ENCODE assay signal across 1 cellular context in genomic region chr5:116557669-116558271, GRCh38.
TF ChIP-seq lines count a peak whose summit lies in the region.

No MANE protein-coding gene starts in this region.

TF ChIP-seq in HepG2, 621 proteins besides CTCF, POLR2A, EP300 and RAD21 (continued from another document):
- TF ChIP-seq HINFP (CRISPR knock-in tag; IDR thresholded peaks at IDR 0.05; ENCODE audit: low read depth) (no peak), RFX5 (IDR thresholded peaks at IDR 0.05; ENCODE audit: low read depth, low read length) (no peak), CEBPG (CRISPR knock-in tag; IDR thresholded peaks at IDR 0.05) (0 out of 2 replicates have a peak, but pooled peaks have one; percentile 8), CENPBD1 (CRISPR knock-in tag; IDR thresholded peaks at IDR 0.05; ENCODE audit: borderline replicate concordance, low read depth) (no peak), TRAFD1 (CRISPR knock-in tag; IDR thresholded peaks at IDR 0.05; ENCODE audit: borderline replicate concordance) (no peak), FOXK1 (CRISPR knock-in tag; IDR thresholded peaks at IDR 0.05; ENCODE audit: borderline replicate concordance, low read depth) (peak; percentile 13; the same call in 1 of the 2 replicates), FOXC1 (CRISPR knock-in tag; IDR thresholded peaks at IDR 0.05; ENCODE audit: borderline replicate concordance) (no peak), JUND (CRISPR knock-in tag; IDR thresholded peaks at IDR 0.05) (no peak), ZNF619 (CRISPR knock-in tag; IDR thresholded peaks at IDR 0.05) (no peak), ZNF430 (CRISPR knock-in tag; IDR thresholded peaks at IDR 0.05) (no peak), ZFAT (CRISPR knock-in tag; conservative IDR thresholded peaks at IDR 0.05) (no peak), PCBP2 (optimal IDR thresholded peaks at IDR 0.05; ENCODE audit: low read depth, low read length, poor library complexity, severe bottlenecking) (no peak), GATAD2A (CRISPR knock-in tag; IDR thresholded peaks at IDR 0.05) (peak; percentile 29; the same call in 1 of the 2 replicates), ARID5B (CRISPR knock-in tag; IDR thresholded peaks at IDR 0.05) (peak; percentile 26; the same call in 1 of the 2 replicates), KDM5B (CRISPR knock-in tag; IDR thresholded peaks at IDR 0.05; ENCODE audit: borderline replicate concordance) (no peak), ZNF329 (CRISPR knock-in tag; IDR thresholded peaks at IDR 0.05; ENCODE audit: low read depth) (no peak), STAT6 (CRISPR knock-in tag; IDR thresholded peaks at IDR 0.05; ENCODE audit: borderline replicate concordance) (no peak), ZFP36L1 (CRISPR knock-in tag; IDR thresholded peaks at IDR 0.05) (no peak), ZNF737 (CRISPR knock-in tag; IDR thresholded peaks at IDR 0.05; ENCODE audit: borderline replicate concordance) (no peak), SMC3 (IDR thresholded peaks at IDR 0.05; ENCODE audit: low read length) (peak; percentile 63; the same call in 1 of the 2 replicates), BORCS8-MEF2B (CRISPR knock-in tag; IDR thresholded peaks at IDR 0.05) (no peak), PLRG1 (conservative IDR thresholded peaks at IDR 0.05) (no peak), U2AF1 (optimal IDR thresholded peaks at IDR 0.05; ENCODE audit: low read depth, low read length) (no peak)
